8 cellular contexts compared by ENCODE assay signal in genomic region chr3:158097571-158098553, GRCh38. TPM values are rescaled to one million over a fixed set of nuclear protein-coding genes. Genes with fewer than 3 reads are reported as not detected.
DNase-seq lines count a peak whose midpoint lies in the region; ATAC-seq and TF ChIP-seq lines count a peak whose summit lies in the region.

No MANE protein-coding gene starts in this region.

- no peaks in the 10 kb centered on the region for H3K36me3 ChIP-seq in mucosa of descending colon (ENCODE audit: low read depth)

- DNase-seq in NCI-H146 treated with DMSO at 0.1 percent for 48 hours (lab: John Stamatoyannopoulos, UW; ENCODE audit: unreplicated experiment): peak; percentile 94
- peak; percentile 42 to 50 for DNase-seq in activated CD4-positive, alpha-beta T cell treated with anti-CD3 and anti-CD28 coated beads for 24 hours (ENCODE audit: low read depth in 2 of 2)
- peak in 1 of 10 donors; percentile 14 for DNase-seq in dorsolateral prefrontal cortex
- peak; percentile 81 to 89 (median 85) for DNase-seq in mucosa of descending colon
- no peak for DNase-seq in GM03348 (ENCODE audit: low spot score)

- peaks cover 2% of the 10 kb centered on the region for H3K4me1 ChIP-seq in mucosa of descending colon (ENCODE audit: low read depth)

- H3K27ac Mint-ChIP-seq in stimulated activated naive CD8-positive, alpha-beta T cell treated with anti-CD3 and anti-CD28 coated beads, Interleukin-15, Interleukin-2, amounts not matched to agents 100 ng/mL and 50 ng/mL, for 24 hours: peak overlapping the region; percentile 80

- H3K9me3 Mint-ChIP-seq in stimulated activated naive CD8-positive, alpha-beta T cell treated with anti-CD3 and anti-CD28 coated beads, Interleukin-15, Interleukin-2, amounts not matched to agents 100 ng/mL and 50 ng/mL, for 24 hours: peaks cover 3% of the 10 kb centered on the region

- peaks cover 91% of the 10 kb centered on the region for H3K27me3 Mint-ChIP-seq in stimulated activated naive CD8-positive, alpha-beta T cell treated with anti-CD3 and anti-CD28 coated beads, Interleukin-15, Interleukin-2, amounts not matched to agents 100 ng/mL and 50 ng/mL, for 24 hours

- no peak for TF ChIP-seq CTCF in GM12875 (IDR thresholded peaks at IDR 0.05; ENCODE audit: borderline replicate concordance, insufficient read depth, low read depth, low read length)
- no peak for TF ChIP-seq CTCF in dorsolateral prefrontal cortex (IDR thresholded peaks at IDR 0.05 in 54 of 56, conservative IDR thresholded peaks at IDR 0.05 in 2 of 56; ENCODE audit: low read depth in 1 of 56, partially characterized antibody in 56 of 56)
- no peak for TF ChIP-seq CTCF in mucosa of descending colon (IDR thresholded peaks at IDR 0.05)

- intact Hi-C loops in dorsolateral prefrontal cortex (cut with DNase I) (no loop called here), mucosa of descending colon (cut with DNase I, micrococcal nuclease) (no loop called here)

- peak overlapping the region; percentile 91 for H3K4me3 Mint-ChIP-seq in stimulated activated naive CD8-positive, alpha-beta T cell treated with anti-CD3 and anti-CD28 coated beads, Interleukin-15, Interleukin-2, amounts not matched to agents 100 ng/mL and 50 ng/mL, for 24 hours

- ATAC-seq in HG02678 (IDR thresholded peaks at IDR 0.05; ENCODE audit: unreplicated experiment) (peak; percentile 81), mucosa of descending colon (peak; percentile 100)

- H3K4me1 Mint-ChIP-seq in stimulated activated naive CD8-positive, alpha-beta T cell treated with anti-CD3 and anti-CD28 coated beads, Interleukin-15, Interleukin-2, amounts not matched to agents 100 ng/mL and 50 ng/mL, for 24 hours (ENCODE audit: low read depth): peaks cover 30% of the 10 kb centered on the region

- H3K4me3 ChIP-seq in GM12875 (ENCODE audit: low read depth, low read length) (peak overlapping the region; percentile 73), dorsolateral prefrontal cortex (peak overlapping the region in 41 of 59 donors; percentile 5 to 60 (median 28)), mucosa of descending colon (peak overlapping the region; percentile 4)

- no peak overlapping the region for H3K27ac ChIP-seq in dorsolateral prefrontal cortex

- H3K9me3 ChIP-seq in mucosa of descending colon: no peaks in the 10 kb centered on the region

- H3K27me3 ChIP-seq in dorsolateral prefrontal cortex: peaks cover 27 to 100% (median 96%) of the 10 kb centered on the region in 45 donors

- peaks cover 9% of the 10 kb centered on the region for H3K36me3 Mint-ChIP-seq in stimulated activated naive CD8-positive, alpha-beta T cell treated with anti-CD3 and anti-CD28 coated beads, Interleukin-15, Interleukin-2, amounts not matched to agents 100 ng/mL and 50 ng/mL, for 24 hours (ENCODE audit: low read depth)

RNA-seq across cellular contexts. Expression of gene SHOX2, which starts 8.4 kb away (rescaled TPM):
- total RNA-seq in dorsolateral prefrontal cortex: 1 to 10 TPM in 1 of 120 experiments, under 1 TPM in 29, not detected in 90; 0.13 to 1.0 (median 0.32) TPM
- total RNA-seq in mucosa of descending colon: under 1 TPM in 1 of 3 donors, not detected in 2; 0.87 TPM

RNA-seq across cellular contexts. Expression of gene RSRC1, which starts 12.0 kb away (rescaled TPM):
- total RNA-seq in dorsolateral prefrontal cortex (10 to 100 TPM; 38.1 to 73.7 (median 55.2) TPM), mucosa of descending colon (10 to 100 TPM; 26.6 to 41.9 (median 29.9) TPM)

Comparison
In these comparisons a context has a peak if more than half of its experiments do, and no peak if none do; other contexts are left out.
1. H3K4me3 ChIP-seq: peak in every context shown above with its lines; median percentile 73 in GM12875; 28 in dorsolateral prefrontal cortex; 4 in mucosa of descending colon.